ENCODE assay signal across 8 cellular contexts in genomic region chr6:41531591-41532582, GRCh38.
A peak's percentile ranks its signal among the peaks of the same experiment; 100 is the strongest.
DNase-seq lines count a peak whose midpoint lies in the region; ATAC-seq lines count a peak whose summit lies in the region.

No MANE protein-coding gene starts in this region.

- peak; percentile 85 for ATAC-seq in GM21390 (IDR thresholded peaks at IDR 0.05; ENCODE audit: unreplicated experiment)
- ATAC-seq in HG03571 (IDR thresholded peaks at IDR 0.05; ENCODE audit: unreplicated experiment): peak; percentile 89

- peaks cover 24% of the 10 kb centered on the region for H3K4me1 ChIP-seq in effector memory CD4-positive, alpha-beta T cell (ENCODE audit: control insufficient read depth, insufficient read depth, low read length, poor library complexity, severe bottlenecking)

- no peaks in the 10 kb centered on the region for H3K27me3 ChIP-seq in effector memory CD4-positive, alpha-beta T cell (replicated peaks; ENCODE audit: control insufficient read depth, insufficient read depth, low read length, poor library complexity, severe bottlenecking)

- H3K36me3 ChIP-seq in effector memory CD4-positive, alpha-beta T cell (ENCODE audit: control insufficient read depth, insufficient read depth, low read length): no peaks in the 10 kb centered on the region

- peak overlapping the region; percentile 20 for H3K27ac ChIP-seq in effector memory CD4-positive, alpha-beta T cell (ENCODE audit: insufficient read depth, low read length, poor library complexity, severe bottlenecking)

- H3K4me3 ChIP-seq in effector memory CD4-positive, alpha-beta T cell (ENCODE audit: insufficient read depth, low read depth, low read length, poor library complexity, severe bottlenecking): peak overlapping the region; percentile 50

- DNase-seq in GM04503 (ENCODE audit: low read depth) (peak; percentile 61), NCI-H2227 treated with DMSO at 0.1 percent for 48 hours (lab: John Stamatoyannopoulos, UW) (no peak), NCI-H2107 treated with DMSO at 0.1 percent for 48 hours (lab: John Stamatoyannopoulos, UW; ENCODE audit: unreplicated experiment) (no peak)
- DNase-seq in activated CD4-positive, alpha-beta T cell treated with anti-CD3 and anti-CD28 coated beads for 1 hour: peak; percentile 20
- peak in 1 of 3 donors; percentile 18 for DNase-seq in effector memory CD4-positive, alpha-beta T cell
- DNase-seq in stimulated activated CD4-positive, alpha-beta T cell treated with anti-CD3 and anti-CD28 coated beads, Interleukin-1b, Interleukin-23, amount 100 ng/mL, for 24 hours (ENCODE audit: low read depth in 4 of 4, low spot score in 1 of 4): peak; percentile 44 to 68 (median 54)

- no peaks in the 10 kb centered on the region for H3K9me3 ChIP-seq in effector memory CD4-positive, alpha-beta T cell (ENCODE audit: control insufficient read depth, low read length)

Comparison
In these comparisons a context has a peak if more than half of its experiments do, and no peak if none do; other contexts are left out.
1. DNase-seq: peak in GM04503 (single experiment), activated CD4-positive, alpha-beta T cell treated with anti-CD3 and anti-CD28 coated beads for 1 hour (single experiment) and stimulated activated CD4-positive, alpha-beta T cell treated with anti-CD3 and anti-CD28 coated beads, Interleukin-1b, Interleukin-23, amount 100 ng/mL, for 24 hours (4 of 4); none in NCI-H2227 treated with DMSO at 0.1 percent for 48 hours (single experiment) and NCI-H2107 treated with DMSO at 0.1 percent for 48 hours (single experiment).